11 cellular contexts compared by ENCODE assay signal in genomic region chr9:132381966-132382541, GRCh38. TPM values are rescaled to one million over a fixed set of nuclear protein-coding genes. Genes with fewer than 3 reads are reported as not detected.
A peak's percentile ranks its signal among the peaks of the same experiment; 100 is the strongest.
DNase-seq lines count a peak whose midpoint lies in the region; ATAC-seq, FAIRE-seq and TF ChIP-seq lines count a peak whose summit lies in the region.
"Had no signal": no experiment of that assay in that cellular context is flagged by ENCODE, and none has a peak within 500 bp of the region (broad histone marks: within the 10 kb centered on the region; RNA-seq: fewer than 3 reads in every experiment).

No MANE protein-coding gene starts in this region.

- peaks cover 14% of the 10 kb centered on the region in 2 donors for H3K36me3 ChIP-seq in small intestine (ENCODE audit: control insufficient read depth in 2 of 2, insufficient read depth in 2 of 2, low read length in 2 of 2)

- H3K27me3 Mint-ChIP-seq in effector memory CD8-positive, alpha-beta T cell: no peaks in the 10 kb centered on the region

- FAIRE-seq in small intestine (lab: Jason Lieb, UNC): no peak
- FAIRE-seq: TTC549 had no signal

- peak overlapping the region in 1 of 2 donors; percentile 66 for H3K27ac ChIP-seq in small intestine (ENCODE audit: low read depth in 1 of 2, low read length in 1 of 2)
- H3K27ac ChIP-seq: epithelial cell of prostate, right atrium auricular region had no signal

- H3K4me1 Mint-ChIP-seq in effector memory CD8-positive, alpha-beta T cell (ENCODE audit: low read depth in 2 of 2): peaks cover 0 to 6% of the 10 kb centered on the region in 2 donors

- no peaks in the 10 kb centered on the region for H3K9me3 Mint-ChIP-seq in effector memory CD8-positive, alpha-beta T cell

- 80 to 94% (median 91%) methylated on average over 9 of the region's 9 CpGs for WGBS in small intestine, 3 donors

- H3K4me3 Mint-ChIP-seq in effector memory CD8-positive, alpha-beta T cell: no peak overlapping the region

- H3K27ac Mint-ChIP-seq in effector memory CD8-positive, alpha-beta T cell: peak overlapping the region in 1 of 2 donors; percentile 33

- DNase-seq in GM13977 (ENCODE audit: low spot score) (peak; percentile 68), HuH-7.5 (ENCODE audit: low spot score) (no peak), small intestine (no peak), NCI-H1694 (lab: John Stamatoyannopoulos, UW) (no peak)
- DNase-seq in effector memory CD8-positive, alpha-beta T cell: no peak

- H3K9me3 ChIP-seq in small intestine (ENCODE audit: control insufficient read depth, low read depth): no peaks in the 10 kb centered on the region
- H3K9me3 ChIP-seq: right atrium auricular region had no signal

- in situ Hi-C loops in GM13977 (cut with MboI; ENCODE audit: low pct_unique_long_range_greater_than_20kb, low sequenced_read_pairs, unreplicated experiment): no loop called here

- no peak for TF ChIP-seq CTCF in GM13977 (IDR thresholded peaks at IDR 0.05; ENCODE audit: extremely low read depth, insufficient read depth, missing control alignments)

- H3K4me1 ChIP-seq in small intestine (ENCODE audit: control insufficient read depth in 2 of 2, insufficient read depth in 1 of 2, low read depth in 1 of 2, low read length in 1 of 2): no peaks in the 10 kb centered on the region
- H3K4me1 ChIP-seq: right atrium auricular region had no signal

- H3K27me3 ChIP-seq in small intestine (ENCODE audit: control insufficient read depth in 2 of 2, insufficient read depth in 2 of 2, low read length in 2 of 2): no peaks in the 10 kb centered on the region
- H3K27me3 ChIP-seq: right atrium auricular region had no signal

- H3K36me3 Mint-ChIP-seq in effector memory CD8-positive, alpha-beta T cell (ENCODE audit: insufficient read depth): peaks cover 41% of the 10 kb centered on the region

- ATAC-seq in GM21447 (IDR thresholded peaks at IDR 0.05; ENCODE audit: unreplicated experiment) (peak; percentile 70), HG03571 (IDR thresholded peaks at IDR 0.05; ENCODE audit: unreplicated experiment) (peak; percentile 73), GM18519 (IDR thresholded peaks at IDR 0.05; ENCODE audit: low FRiP score, unreplicated experiment) (no peak)
- peak; percentile 42 for ATAC-seq in effector memory CD8-positive, alpha-beta T cell (replicated peaks)

- H3K4me3 ChIP-seq in small intestine (ENCODE audit: low read depth in 1 of 2, low read length in 2 of 2): no peak overlapping the region
- H3K4me3 ChIP-seq: right atrium auricular region had no signal

RNA-seq across cellular contexts. Expression of gene TTF1, which starts 24.6 kb away (rescaled TPM):
- polyA plus RNA-seq in small intestine: 10 to 100 TPM in 2 of 3 donors, 1 to 10 TPM in 1; 8.4 to 15.0 (median 10.3) TPM

RNA-seq across cellular contexts. Expression of gene SETX, which starts 27.3 kb away (rescaled TPM):
- 10 to 100 TPM; 16.1 to 19.1 (median 16.5) TPM for polyA plus RNA-seq in small intestine

RNA-seq across cellular contexts. Expression of gene CFAP77, which starts 28.0 kb away (rescaled TPM):
- polyA plus RNA-seq in small intestine: not detected
